In the genomic region with DNA sequence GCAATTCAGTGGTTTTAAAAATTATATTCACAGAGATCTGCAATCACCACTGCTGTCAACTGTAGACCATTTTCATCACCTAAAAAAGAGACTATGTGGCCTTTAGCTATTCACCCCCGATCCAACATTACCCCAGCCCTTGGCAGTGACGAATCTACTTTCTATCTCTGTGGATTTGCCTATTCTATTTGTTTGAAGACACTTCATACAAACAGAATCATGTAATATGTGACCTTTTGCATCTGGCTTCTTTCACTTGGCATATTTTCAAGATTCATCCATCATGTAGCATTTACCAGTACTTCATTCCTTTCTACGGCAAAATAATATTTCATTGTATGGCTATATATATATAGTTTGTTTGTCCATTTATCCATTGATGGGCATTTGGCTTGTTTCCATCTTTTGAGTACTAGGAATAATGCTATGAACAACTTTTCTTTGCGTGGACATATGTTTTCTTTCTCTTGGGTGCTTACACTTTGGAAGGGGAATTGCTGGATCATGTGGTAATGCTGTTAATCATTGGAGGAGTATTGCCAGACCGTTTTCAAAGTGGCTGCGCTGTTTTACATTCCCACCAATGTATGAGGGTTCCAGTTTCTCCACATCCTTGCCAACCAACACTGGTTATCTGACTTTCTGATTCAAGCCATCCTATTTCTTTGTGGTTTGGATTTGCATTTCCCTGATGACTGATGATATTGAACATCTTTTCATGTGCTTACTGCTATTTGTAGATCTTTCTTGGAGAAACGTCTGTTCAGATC, we compare ENCODE assay signal across 22 cellular contexts. TPM values are rescaled to one million over a fixed set of nuclear protein-coding genes. Genes with fewer than 3 reads are reported as not detected.
DNase-seq lines count a peak whose midpoint lies in the region; ATAC-seq, FAIRE-seq and TF ChIP-seq lines count a peak whose summit lies in the region.
"Had no signal": no experiment of that assay in that cellular context is flagged by ENCODE, and none has a peak within 500 bp of the region (broad histone marks: within the 10 kb centered on the region; RNA-seq: fewer than 3 reads in every experiment).

No MANE protein-coding gene starts in this region.

- H2BK120ac ChIP-seq in mesenchymal stem cell (ENCODE audit: low read depth, low read length), result no peak overlapping the region

- WGBS in mesenchymal stem cell, result 79% methylated on average over 5 of the region's 7 CpGs
- 77% methylated on average over 7 of the region's 7 CpGs for WGBS in mammary epithelial cell (ENCODE audit: low coverage, missing lambda C conversion rate)

- no peak overlapping the region for H3K14ac ChIP-seq in mesenchymal stem cell (ENCODE audit: low read length in 2 of 2)

- H3K4ac ChIP-seq in mesenchymal stem cell (ENCODE audit: low read depth in 1 of 2, low read length in 2 of 2), result no peak overlapping the region

- in situ Hi-C loops in mammary epithelial cell (cut with MboI; ENCODE audit: low sequenced_read_pairs in 2 of 2), result no loop called here

- POLR2A ChIA-PET in AG04449 (lab: Yijun Ruan, JAX), result interaction anchor here (0.5 to 1.3 kb wide), 3 partner anchors 16 to 57 kb away, joined by 3 to 6 read pairs (median 6); no protein-coding TSS in a partner anchor

- no peaks in the 10 kb centered on the region for H4K20me1 ChIP-seq in mammary epithelial cell (ENCODE audit: insufficient read depth, low read length)

- no peak overlapping the region for H4K91ac ChIP-seq in mesenchymal stem cell (ENCODE audit: low read length)

- H3K27ac Mint-ChIP-seq in HFFc6, result no peak overlapping the region
- H3K27ac Mint-ChIP-seq: activated CD4-positive, alpha-beta T cell treated with anti-CD3 and anti-CD28 coated beads for 36 hours; activated naive CD4-positive, alpha-beta T cell treated with anti-CD3 and anti-CD28 coated beads, Interleukin-2, amount 10 ng/mL, durations not matched to agents 7 days and 5 days; type B pancreatic cell had no signal

- DNase-seq in AG04449 (ENCODE audit: low read depth, low spot score) (peak; percentile 55), HFFc6 (peak; percentile 32), mesenchymal stem cell (no peak), ecto neural progenitor cell (ENCODE audit: low spot score) (no peak), mammary epithelial cell (no peak)
- DNase-seq in activated CD4-positive, alpha-beta T cell treated with anti-CD3 and anti-CD28 coated beads for 48 hours, result no peak
- DNase-seq: ACHN; activated CD4-positive, alpha-beta T cell treated with anti-CD3 and anti-CD28 coated beads for 36 hours; activated naive CD4-positive, alpha-beta T cell treated with anti-CD3 and anti-CD28 coated beads, Interleukin-2, amount 10 ng/mL, durations not matched to agents 7 days and 5 days; activated T-cell treated with anti-CD3 and anti-CD28 coated beads for 4 hours; Calu3; kidney; NCI-H1105 treated with DMSO at 0.1 percent for 48 hours; NCI-H345; occipital lobe; SHP77 treated with DMSO at 0.1 percent for 48 hours; T-helper 9 cell had no signal

- peaks cover 32% of the 10 kb centered on the region for H3K4me1 ChIP-seq in mesenchymal stem cell (ENCODE audit: control insufficient read depth, insufficient read depth, low read depth, low read length)
- H3K4me1 ChIP-seq in mammary epithelial cell (ENCODE audit: insufficient read depth, low read length), result no peaks in the 10 kb centered on the region

- no peak overlapping the region for H2BK15ac ChIP-seq in mesenchymal stem cell (ENCODE audit: low read depth, poor library complexity, severe bottlenecking)

- no peak overlapping the region for H2BK5ac ChIP-seq in mesenchymal stem cell (ENCODE audit: low read depth, low read length, poor library complexity, severe bottlenecking)

- CTCF ChIA-PET in AG04449 (lab: Yijun Ruan, JAX), result interaction anchor here (0.7 to 1.1 kb wide), 2 partner anchors 64 to 145 kb away, joined by 3 to 5 read pairs; no protein-coding TSS in a partner anchor
- CTCF ChIA-PET in mammary epithelial cell (lab: Charles Lee; ENCODE audit: low non-redundant PET), result no interaction called here

- H3K27ac ChIP-seq in mesenchymal stem cell (ENCODE audit: low read length, poor library complexity, severe bottlenecking) (peak overlapping the region; percentile 3), mammary epithelial cell (ENCODE audit: insufficient read depth, low read depth, low read length) (no peak overlapping the region)
- H3K27ac ChIP-seq: heart right ventricle had no signal

- no peaks in the 10 kb centered on the region for H3K27me3 ChIP-seq in mesenchymal stem cell (ENCODE audit: control insufficient read depth in 1 of 2, insufficient read depth in 1 of 2, low read length in 2 of 2)
- H3K27me3 ChIP-seq in mammary epithelial cell (ENCODE audit: insufficient read depth, low read length), result peaks cover 6% of the 10 kb centered on the region
- H3K27me3 ChIP-seq: heart right ventricle had no signal

- no peak overlapping the region for H2AK5ac ChIP-seq in mesenchymal stem cell (ENCODE audit: low read length, severe bottlenecking)

- H3K79me1 ChIP-seq in mesenchymal stem cell (replicated peaks; ENCODE audit: low read length, poor library complexity, severe bottlenecking), result peaks cover 40% of the 10 kb centered on the region

- no peak overlapping the region for H3K23ac ChIP-seq in mesenchymal stem cell (ENCODE audit: low read length in 2 of 2)

- peaks cover 6% of the 10 kb centered on the region; the same call in 1 of the 2 replicates for H3K4me1 Mint-ChIP-seq in HFFc6 (ENCODE audit: low read depth)
- H3K4me1 Mint-ChIP-seq: activated CD4-positive, alpha-beta T cell treated with anti-CD3 and anti-CD28 coated beads for 36 hours; activated naive CD4-positive, alpha-beta T cell treated with anti-CD3 and anti-CD28 coated beads, Interleukin-2, amount 10 ng/mL, durations not matched to agents 7 days and 5 days; central memory CD8-positive, alpha-beta T cell had no signal

- peaks cover 25% of the 10 kb centered on the region for H3K27me3 Mint-ChIP-seq in HFFc6 (ENCODE audit: insufficient read depth)
- H3K27me3 Mint-ChIP-seq: activated CD4-positive, alpha-beta T cell treated with anti-CD3 and anti-CD28 coated beads for 36 hours; central memory CD8-positive, alpha-beta T cell had no signal

- peak; percentile 15 for FAIRE-seq in endometrium (lab: Jason Lieb, UNC)
- FAIRE-seq: kidney had no signal

- H4K8ac ChIP-seq in mesenchymal stem cell (ENCODE audit: low read length), result no peak overlapping the region

- H3K79me2 ChIP-seq in mammary epithelial cell (ENCODE audit: insufficient read depth, low read length), result no peaks in the 10 kb centered on the region

- intact Hi-C loops in mammary epithelial cell (cut with micrococcal nuclease), result no loop called here

- H2BK12ac ChIP-seq in mesenchymal stem cell (ENCODE audit: low read length in 2 of 2), result no peak overlapping the region

- H3K9me3 Mint-ChIP-seq in HFFc6, result no peaks in the 10 kb centered on the region
- H3K9me3 Mint-ChIP-seq: activated naive CD4-positive, alpha-beta T cell treated with anti-CD3 and anti-CD28 coated beads, Interleukin-2, amount 10 ng/mL, durations not matched to agents 7 days and 5 days; central memory CD8-positive, alpha-beta T cell; type B pancreatic cell had no signal

- H3K4me2 ChIP-seq in mesenchymal stem cell (ENCODE audit: low read length, poor library complexity, severe bottlenecking) (no peak overlapping the region), mammary epithelial cell (ENCODE audit: insufficient read depth, low read depth, low read length) (no peak overlapping the region)

- no TSS peak for BruUV-seq in mammary epithelial cell (replicated peaks; lab: Mats Ljungman, UMichigan)

- H3K9me3 ChIP-seq in mesenchymal stem cell (ENCODE audit: control insufficient read depth, low read length) (no peaks in the 10 kb centered on the region), mammary epithelial cell (replicated peaks; ENCODE audit: insufficient read depth, low read length) (no peaks in the 10 kb centered on the region)
- H3K9me3 ChIP-seq: heart right ventricle had no signal

- no peaks in the 10 kb centered on the region for H3K36me3 Mint-ChIP-seq in HFFc6 (ENCODE audit: low read depth)
- H3K36me3 Mint-ChIP-seq: activated naive CD4-positive, alpha-beta T cell treated with anti-CD3 and anti-CD28 coated beads, Interleukin-2, amount 10 ng/mL, durations not matched to agents 7 days and 5 days; type B pancreatic cell had no signal

- H3K18ac ChIP-seq in mesenchymal stem cell (ENCODE audit: low read depth in 1 of 2, low read length in 2 of 2), result no peak overlapping the region

- TF ChIP-seq CTCF in AG04449 (IDR thresholded peaks at IDR 0.05; ENCODE audit: insufficient read depth, low read length, missing control alignments) (no peak), HFFc6 (IDR thresholded peaks at IDR 0.05) (no peak), mammary epithelial cell (conservative IDR thresholded peaks at IDR 0.05 in 1 of 2, IDR thresholded peaks at IDR 0.05 in 1 of 2; ENCODE audit: extremely low read depth in 1 of 2, insufficient read depth in 1 of 2, low read depth in 1 of 2, low read length in 2 of 2) (no peak)

- H3K4me3 ChIP-seq in AG04449 (ENCODE audit: low read depth, low read length), result no peak overlapping the region; the same call in 1 of the 2 replicates
- peak overlapping the region in 1 of 2 experiments; percentile 66 for H3K4me3 ChIP-seq in mesenchymal stem cell (ENCODE audit: insufficient read depth in 1 of 2, low read depth in 1 of 2, low read length in 2 of 2)
- no peak overlapping the region for H3K4me3 ChIP-seq in mammary epithelial cell (replicated peaks in 1 of 3; ENCODE audit: insufficient read depth in 1 of 3, low read depth in 2 of 3, low read length in 3 of 3)
- H3K4me3 ChIP-seq: heart right ventricle had no signal

- dilution Hi-C loops in mammary epithelial cell (cut with HindIII; ENCODE audit: low sequenced_read_pairs), result loop anchor here (5.0 kb wide), 2 partner anchors 38 to 102 kb away; no protein-coding TSS in a partner anchor

- H3K36me3 ChIP-seq in mesenchymal stem cell (ENCODE audit: control insufficient read depth in 1 of 2, insufficient read depth in 2 of 2, low read depth in 1 of 2, low read length in 2 of 2) (peaks cover 22 to 35% of the 10 kb centered on the region in 2 experiments), mammary epithelial cell (ENCODE audit: insufficient read depth, low read length) (no peaks in the 10 kb centered on the region)
- H3K36me3 ChIP-seq: heart right ventricle had no signal

- no peak overlapping the region for H3K4me3 Mint-ChIP-seq in HFFc6
- H3K4me3 Mint-ChIP-seq: activated CD4-positive, alpha-beta T cell treated with anti-CD3 and anti-CD28 coated beads for 36 hours; activated naive CD4-positive, alpha-beta T cell treated with anti-CD3 and anti-CD28 coated beads, Interleukin-2, amount 10 ng/mL, durations not matched to agents 7 days and 5 days; central memory CD8-positive, alpha-beta T cell; type B pancreatic cell had no signal

- H3K9ac ChIP-seq in mesenchymal stem cell (ENCODE audit: low read length) (peak overlapping the region; percentile 77), mammary epithelial cell (ENCODE audit: insufficient read depth, low read length) (no peak overlapping the region)

- H2AFZ ChIP-seq in mesenchymal stem cell (ENCODE audit: low read depth, low read length), result no peak overlapping the region
- no peak overlapping the region for H2AFZ ChIP-seq in mammary epithelial cell (ENCODE audit: low read depth, low read length)

- no peak for ATAC-seq in HG03442 (IDR thresholded peaks at IDR 0.05; ENCODE audit: unreplicated experiment)
- ATAC-seq: activated CD4-positive, alpha-beta T cell treated with anti-CD3 and anti-CD28 coated beads for 36 hours had no signal

RNA-seq across cellular contexts. Expression of gene ADAMTS14, which starts 22.3 kb away (rescaled TPM):
- under 1 TPM in 4 of 6 experiments, not detected in 2; 0.03 to 0.09 (median 0.05) TPM for total RNA-seq in HFFc6 (2021; fragmentation: NEBNext Ultra II Directional; extraction: Animal tissue kit (Norgen Biotek cat#: 25700))
- polyA plus RNA-seq in mesenchymal stem cell (2013, experiment 1 of 2), result 1.3 TPM
- polyA plus RNA-seq in mesenchymal stem cell (2013, experiment 2 of 2), result 1.3 TPM
- total RNA-seq in mammary epithelial cell, result under 1 TPM; 0.35 to 0.50 TPM
- 0.15 TPM for polyA plus RNA-seq in mammary epithelial cell
- not detected for polyA minus RNA-seq in mammary epithelial cell
- total RNA-seq: activated CD4-positive, alpha-beta T cell treated with anti-CD3 and anti-CD28 coated beads for 36 hours had no signal

Comparison
In these comparisons a context has a peak if more than half of its experiments do, and no peak if none do; other contexts are left out.
1. DNase-seq: peak in AG04449 (single experiment) and HFFc6 (single experiment); none in mesenchymal stem cell (single experiment), activated CD4-positive, alpha-beta T cell treated with anti-CD3 and anti-CD28 coated beads for 48 hours (single experiment), ecto neural progenitor cell (single experiment) and mammary epithelial cell (single experiment).